In the genomic region with DNA sequence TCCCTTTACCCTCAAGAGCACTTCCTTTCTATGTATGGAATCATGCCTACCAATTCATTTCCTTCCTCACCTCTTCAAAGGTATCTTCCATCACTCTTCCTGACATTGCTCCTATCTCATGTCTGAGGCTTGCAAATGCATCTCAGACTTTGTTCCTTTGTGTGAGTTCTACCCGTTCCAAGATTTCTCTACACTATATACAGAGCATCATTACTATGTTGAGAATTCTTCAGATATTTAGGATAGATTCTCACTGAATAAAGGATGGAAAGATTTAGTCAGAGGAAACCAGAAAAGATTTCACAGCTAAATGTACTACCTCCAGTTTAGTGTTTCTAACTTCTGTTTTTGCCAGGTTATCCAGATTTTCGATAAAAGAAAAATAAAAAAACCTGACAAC, we compare ENCODE assay signal across 19 cellular contexts.
A peak's percentile ranks its signal among the peaks of the same experiment; 100 is the strongest.
DNase-seq lines count a peak whose midpoint lies in the region; ATAC-seq, FAIRE-seq and TF ChIP-seq lines count a peak whose summit lies in the region.
"Had no signal": no experiment of that assay in that cellular context is flagged by ENCODE, and none has a peak within 500 bp of the region (broad histone marks: within the 10 kb centered on the region; RNA-seq: fewer than 3 reads in every experiment).

No MANE protein-coding gene starts in this region.

- CTCF ChIA-PET in OCI-LY7 (lab: Charles Lee; ENCODE audit: unreplicated experiment), result no interaction called here

- WGBS in GM23248 (ENCODE audit: low coverage in 1 of 2, low lambda C conversion rate in 2 of 2, missing lambda C conversion rate in 2 of 2), 2 experiments, result 51 to 73% methylated on average over 2 of the region's 2 CpGs
- 70 to 86% methylated on average over 2 of the region's 2 CpGs for WGBS in body of pancreas, 2 donors

- H3K36me3 ChIP-seq in GM23248 (ENCODE audit: low read depth) (no peaks in the 10 kb centered on the region), OCI-LY7 (ENCODE audit: insufficient read depth, low read length) (no peaks in the 10 kb centered on the region), body of pancreas (replicated peaks in 1 of 2; ENCODE audit: insufficient read depth in 1 of 2, low read depth in 2 of 2) (no peaks in the 10 kb centered on the region)
- H3K36me3 ChIP-seq: BLaER1 had no signal

- ATAC-seq in body of pancreas, result no peak
- no peak for ATAC-seq in GM21447 (IDR thresholded peaks at IDR 0.05; ENCODE audit: unreplicated experiment)
- ATAC-seq: CD8-positive, alpha-beta T cell had no signal

- H3K4me1 ChIP-seq in GM23248 (ENCODE audit: insufficient read depth), result peaks cover 18% of the 10 kb centered on the region
- peaks cover 81% of the 10 kb centered on the region for H3K4me1 ChIP-seq in OCI-LY7 (ENCODE audit: insufficient read depth, low read length, poor library complexity, severe bottlenecking)
- peaks cover 12% of the 10 kb centered on the region for H3K4me1 ChIP-seq in body of pancreas
- H3K4me1 ChIP-seq: BLaER1, Caco-2 had no signal

- H2AFZ ChIP-seq in GM23248 (no peak overlapping the region), OCI-LY7 (ENCODE audit: low read length) (peak overlapping the region; percentile 8; the same call in 1 of the 2 replicates)

- in situ Hi-C loops in GM23248 (cut with MboI), result no loop called here

- H3K27ac ChIP-seq in GM23248 (peak overlapping the region; percentile 55), OCI-LY7 (ENCODE audit: low read depth, low read length, poor library complexity, severe bottlenecking) (no peak overlapping the region), angular gyrus (ENCODE audit: low read depth, low read length) (peak overlapping the region; percentile 48), body of pancreas (no peak overlapping the region)
- H3K27ac ChIP-seq: BLaER1, C4-2B had no signal

- H3K4me2 ChIP-seq in GM23248 (ENCODE audit: unreplicated experiment) (peak overlapping the region; percentile 32), OCI-LY7 (ENCODE audit: low read length) (no peak overlapping the region)
- H3K4me2 ChIP-seq: BLaER1 had no signal

- intact Hi-C loops in OCI-LY7 (cut with micrococcal nuclease; ENCODE audit: unreplicated experiment) (no loop called here), body of pancreas (cut with DNase I) (no loop called here)

- no peak overlapping the region for H3K4me3 ChIP-seq in GM23248
- no peak overlapping the region for H3K4me3 ChIP-seq in OCI-LY7 (ENCODE audit: low read depth, low read length, poor library complexity, severe bottlenecking)
- no peak overlapping the region for H3K4me3 ChIP-seq in body of pancreas
- H3K4me3 ChIP-seq: BLaER1 had no signal

- H3K9me3 ChIP-seq in GM23248 (ENCODE audit: low read depth) (no peaks in the 10 kb centered on the region), OCI-LY7 (ENCODE audit: low read length) (no peaks in the 10 kb centered on the region), body of pancreas (no peaks in the 10 kb centered on the region)
- H3K9me3 ChIP-seq: BLaER1, Caco-2 had no signal

- H3K27me3 ChIP-seq in GM23248 (replicated peaks; ENCODE audit: insufficient read depth), result no peaks in the 10 kb centered on the region
- H3K27me3 ChIP-seq in body of pancreas, result no peaks in the 10 kb centered on the region
- H3K27me3 ChIP-seq: BLaER1 had no signal

- no peak for FAIRE-seq in frontal cortex (lab: Jason Lieb, UNC)
- FAIRE-seq: GM12891, GM18507, H1 had no signal

- H3K9ac ChIP-seq in GM23248, result no peak overlapping the region; the same call in 1 of the 2 replicates
- H3K9ac ChIP-seq: BLaER1 had no signal

- TF ChIP-seq CTCF in OCI-LY7 (conservative IDR thresholded peaks at IDR 0.05; ENCODE audit: low read length) (no peak), body of pancreas (IDR thresholded peaks at IDR 0.05) (no peak)

- no peaks in the 10 kb centered on the region for H4K20me1 ChIP-seq in GM23248 (ENCODE audit: insufficient read depth)
- H4K20me1 ChIP-seq in OCI-LY7 (ENCODE audit: insufficient read depth, low read length), result no peaks in the 10 kb centered on the region
- H4K20me1 ChIP-seq: BLaER1 had no signal

- DNase-seq in GM23248 (peak; percentile 33), OCI-LY7 (ENCODE audit: low spot score) (no peak), frontal cortex (ENCODE audit: low spot score in 2 of 2) (no peak), GF-D8 (lab: John Stamatoyannopoulos, UW) (no peak), body of pancreas (no peak)
- DNase-seq: Caco-2; CD4-positive, CD25-positive, alpha-beta regulatory T cell; CD8-positive, alpha-beta T cell; DMS153; DND-41; GDM1; H7 had no signal

- BruUV-seq in OCI-LY7 (replicated peaks; lab: Mats Ljungman, UMichigan), result no TSS peak

- peaks cover 19% of the 10 kb centered on the region for H3F3A ChIP-seq in GM23248 (ENCODE audit: insufficient read depth)

- POLR2A ChIA-PET in OCI-LY7 (lab: Charles Lee), result interaction anchor here (0.7 kb wide), 1 partner anchor 833 kb away, joined by 3 read pairs; no protein-coding TSS in a partner anchor

- H3K79me2 ChIP-seq in GM23248 (ENCODE audit: insufficient read depth), result no peaks in the 10 kb centered on the region
- H3K79me2 ChIP-seq in OCI-LY7 (ENCODE audit: insufficient read depth, low read depth, low read length), result no peaks in the 10 kb centered on the region

- no peak for TF ChIP-seq POLR2A in body of pancreas (IDR thresholded peaks at IDR 0.05)

- no peaks in the 10 kb centered on the region for H3K9me2 ChIP-seq in GM23248 (ENCODE audit: insufficient read depth)
- H3K9me2 ChIP-seq in OCI-LY7 (ENCODE audit: insufficient read depth, low read length), result no peaks in the 10 kb centered on the region

Comparison
In these comparisons a context has a peak if more than half of its experiments do, and no peak if none do; other contexts are left out.
1. H3K27ac ChIP-seq: peak in GM23248 (single experiment) and angular gyrus (single experiment); none in OCI-LY7 (single experiment) and body of pancreas (0 of 4).